2 cellular contexts compared by ENCODE assay signal in genomic region chr17:77379065-77379428, GRCh38.
TF ChIP-seq lines count a peak whose summit lies in the region.

No MANE protein-coding gene starts in this region.

TF ChIP-seq in SK-N-SH, 30 proteins besides CTCF, POLR2A, EP300 and RAD21 (continued from another document):
- TF ChIP-seq USF1 (IDR thresholded peaks at IDR 0.05; ENCODE audit: borderline replicate concordance, low read depth) (no peak), GABPA (IDR thresholded peaks at IDR 0.05; ENCODE audit: low read depth) (no peak), FOXM1 (IDR thresholded peaks at IDR 0.05; ENCODE audit: low read depth) (no peak), EZH2phosphoT487 (IDR thresholded peaks at IDR 0.05; ENCODE audit: borderline replicate concordance, low read depth) (no peak), TAF1 (IDR thresholded peaks at IDR 0.05; ENCODE audit: borderline replicate concordance, low read depth, low read length) (no peak), TEAD4 (IDR thresholded peaks at IDR 0.05; ENCODE audit: borderline replicate concordance, insufficient read depth) (no peak), NFIC (IDR thresholded peaks at IDR 0.05; ENCODE audit: borderline replicate concordance) (no peak), RCOR1 (IDR thresholded peaks at IDR 0.05; ENCODE audit: low read length) (no peak), CHD2 (IDR thresholded peaks at IDR 0.05; ENCODE audit: low read length, partially characterized antibody) (no peak), RFX5 (IDR thresholded peaks at IDR 0.05; ENCODE audit: low read length) (no peak), MXI1 (IDR thresholded peaks at IDR 0.05; ENCODE audit: low read depth, low read length) (no peak)

TF ChIP-seq in SK-N-SH treated with all-trans-retinoic acid at 6 μM for 48 hours, 23 proteins besides CTCF, POLR2A, EP300 and RAD21 (continued from another document):
- TF ChIP-seq PATZ1 (CRISPR knock-in tag; IDR thresholded peaks at IDR 0.05; ENCODE audit: borderline replicate concordance) (no peak), RARB (CRISPR knock-in tag; IDR thresholded peaks at IDR 0.05) (no peak), ZNF8 (CRISPR knock-in tag; IDR thresholded peaks at IDR 0.05) (no peak), POU6F1 (CRISPR knock-in tag; IDR thresholded peaks at IDR 0.05; ENCODE audit: borderline replicate concordance, low read depth) (no peak), ZC3H10 (CRISPR knock-in tag; IDR thresholded peaks at IDR 0.05) (no peak), CSRNP3 (CRISPR knock-in tag; IDR thresholded peaks at IDR 0.05) (no peak), ISL1 (CRISPR knock-in tag; IDR thresholded peaks at IDR 0.05) (no peak), ZFP30 (CRISPR knock-in tag; IDR thresholded peaks at IDR 0.05) (no peak), GLIS3 (CRISPR knock-in tag; IDR thresholded peaks at IDR 0.05) (no peak)
